ENCODE assay signal across 1 cellular context in the genomic region with DNA sequence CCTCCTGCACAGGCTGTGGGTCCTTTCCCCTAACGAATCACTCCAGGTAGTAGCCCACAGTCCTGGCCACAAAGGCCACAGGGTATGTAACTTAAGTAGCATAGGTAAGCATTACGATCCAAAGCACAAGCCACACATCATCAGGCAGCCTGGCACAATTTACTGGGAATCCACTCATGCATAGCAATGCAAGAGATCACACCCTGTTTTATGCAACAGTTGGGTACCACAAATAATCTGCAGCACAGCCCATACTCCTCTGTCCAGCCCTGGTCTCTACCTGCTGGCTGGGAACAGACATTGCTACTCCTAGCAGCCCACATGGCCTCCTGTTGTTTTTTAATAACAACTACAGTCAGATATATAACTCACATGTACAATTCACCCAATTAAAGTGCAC.
TF ChIP-seq lines count a peak whose summit lies in the region.

No MANE protein-coding gene starts in this region.

TF ChIP-seq in K562, 482 proteins besides CTCF, POLR2A, EP300 and RAD21 (continued from another document):
- TF ChIP-seq ZNF696 (CRISPR knock-in tag; conservative IDR thresholded peaks at IDR 0.05) (no peak), ARID2 (IDR thresholded peaks at IDR 0.05) (no peak), CBX8 (IDR thresholded peaks at IDR 0.05; ENCODE audit: borderline replicate concordance, extremely low read depth, low read depth, low read length, poor library complexity, severe bottlenecking) (no peak), POU5F1 (IDR thresholded peaks at IDR 0.05; ENCODE audit: borderline replicate concordance, low read depth, low read length, partially characterized antibody) (no peak), SREBF1 (IDR thresholded peaks at IDR 0.05; ENCODE audit: borderline replicate concordance, low read depth, low read length) (no peak), ZNF165 (CRISPR knock-in tag; IDR thresholded peaks at IDR 0.05; ENCODE audit: borderline replicate concordance) (no peak), ZNF778 (CRISPR knock-in tag; IDR thresholded peaks at IDR 0.05) (no peak), ASH1L (IDR thresholded peaks at IDR 0.05; ENCODE audit: borderline replicate concordance, low read depth, partially characterized antibody) (no peak), PTRF (tag; IDR thresholded peaks at IDR 0.05) (no peak), ZNF586 (CRISPR knock-in tag; conservative IDR thresholded peaks at IDR 0.05) (no peak), L3MBTL2 (IDR thresholded peaks at IDR 0.05) (no peak), ZKSCAN3 (CRISPR knock-in tag; IDR thresholded peaks at IDR 0.05) (no peak), PCBP1 (IDR thresholded peaks at IDR 0.05; ENCODE audit: low read depth, low read length, poor library complexity, severe bottlenecking) (no peak), HDAC1 (IDR thresholded peaks at IDR 0.05) (no peak)
- TF ChIP-seq, protein P1, sequence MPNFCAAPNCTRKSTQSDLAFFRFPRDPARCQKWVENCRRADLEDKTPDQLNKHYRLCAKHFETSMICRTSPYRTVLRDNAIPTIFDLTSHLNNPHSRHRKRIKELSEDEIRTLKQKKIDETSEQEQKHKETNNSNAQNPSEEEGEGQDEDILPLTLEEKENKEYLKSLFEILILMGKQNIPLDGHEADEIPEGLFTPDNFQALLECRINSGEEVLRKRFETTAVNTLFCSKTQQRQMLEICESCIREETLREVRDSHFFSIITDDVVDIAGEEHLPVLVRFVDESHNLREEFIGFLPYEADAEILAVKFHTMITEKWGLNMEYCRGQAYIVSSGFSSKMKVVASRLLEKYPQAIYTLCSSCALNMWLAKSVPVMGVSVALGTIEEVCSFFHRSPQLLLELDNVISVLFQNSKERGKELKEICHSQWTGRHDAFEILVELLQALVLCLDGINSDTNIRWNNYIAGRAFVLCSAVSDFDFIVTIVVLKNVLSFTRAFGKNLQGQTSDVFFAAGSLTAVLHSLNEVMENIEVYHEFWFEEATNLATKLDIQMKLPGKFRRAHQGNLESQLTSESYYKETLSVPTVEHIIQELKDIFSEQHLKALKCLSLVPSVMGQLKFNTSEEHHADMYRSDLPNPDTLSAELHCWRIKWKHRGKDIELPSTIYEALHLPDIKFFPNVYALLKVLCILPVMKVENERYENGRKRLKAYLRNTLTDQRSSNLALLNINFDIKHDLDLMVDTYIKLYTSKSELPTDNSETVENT (CRISPR knock-in tag; IDR thresholded peaks at IDR 0.05): no peak
- TF ChIP-seq, protein P2, sequence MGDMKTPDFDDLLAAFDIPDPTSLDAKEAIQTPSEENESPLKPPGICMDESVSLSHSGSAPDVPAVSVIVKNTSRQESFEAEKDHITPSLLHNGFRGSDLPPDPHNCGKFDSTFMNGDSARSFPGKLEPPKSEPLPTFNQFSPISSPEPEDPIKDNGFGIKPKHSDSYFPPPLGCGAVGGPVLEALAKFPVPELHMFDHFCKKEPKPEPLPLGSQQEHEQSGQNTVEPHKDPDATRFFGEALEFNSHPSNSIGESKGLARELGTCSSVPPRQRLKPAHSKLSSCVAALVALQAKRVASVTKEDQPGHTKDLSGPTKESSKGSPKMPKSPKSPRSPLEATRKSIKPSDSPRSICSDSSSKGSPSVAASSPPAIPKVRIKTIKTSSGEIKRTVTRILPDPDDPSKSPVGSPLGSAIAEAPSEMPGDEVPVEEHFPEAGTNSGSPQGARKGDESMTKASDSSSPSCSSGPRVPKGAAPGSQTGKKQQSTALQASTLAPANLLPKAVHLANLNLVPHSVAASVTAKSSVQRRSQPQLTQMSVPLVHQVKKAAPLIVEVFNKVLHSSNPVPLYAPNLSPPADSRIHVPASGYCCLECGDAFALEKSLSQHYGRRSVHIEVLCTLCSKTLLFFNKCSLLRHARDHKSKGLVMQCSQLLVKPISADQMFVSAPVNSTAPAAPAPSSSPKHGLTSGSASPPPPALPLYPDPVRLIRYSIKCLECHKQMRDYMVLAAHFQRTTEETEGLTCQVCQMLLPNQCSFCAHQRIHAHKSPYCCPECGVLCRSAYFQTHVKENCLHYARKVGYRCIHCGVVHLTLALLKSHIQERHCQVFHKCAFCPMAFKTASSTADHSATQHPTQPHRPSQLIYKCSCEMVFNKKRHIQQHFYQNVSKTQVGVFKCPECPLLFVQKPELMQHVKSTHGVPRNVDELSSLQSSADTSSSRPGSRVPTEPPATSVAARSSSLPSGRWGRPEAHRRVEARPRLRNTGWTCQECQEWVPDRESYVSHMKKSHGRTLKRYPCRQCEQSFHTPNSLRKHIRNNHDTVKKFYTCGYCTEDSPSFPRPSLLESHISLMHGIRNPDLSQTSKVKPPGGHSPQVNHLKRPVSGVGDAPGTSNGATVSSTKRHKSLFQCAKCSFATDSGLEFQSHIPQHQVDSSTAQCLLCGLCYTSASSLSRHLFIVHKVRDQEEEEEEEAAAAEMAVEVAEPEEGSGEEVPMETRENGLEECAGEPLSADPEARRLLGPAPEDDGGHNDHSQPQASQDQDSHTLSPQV (IDR thresholded peaks at IDR 0.05): no peak
TF ChIP-seq in K562: peak in this region for 0.
